ENCODE assay signal across 1 cellular context in genomic region chr1:145826030-145826429, GRCh38.
TF ChIP-seq lines count a peak whose summit lies in the region.

No MANE protein-coding gene starts in this region.

TF ChIP-seq in A549, 52 proteins besides CTCF, POLR2A, EP300 and RAD21 (continued from another document):
- TF ChIP-seq, protein P1, sequence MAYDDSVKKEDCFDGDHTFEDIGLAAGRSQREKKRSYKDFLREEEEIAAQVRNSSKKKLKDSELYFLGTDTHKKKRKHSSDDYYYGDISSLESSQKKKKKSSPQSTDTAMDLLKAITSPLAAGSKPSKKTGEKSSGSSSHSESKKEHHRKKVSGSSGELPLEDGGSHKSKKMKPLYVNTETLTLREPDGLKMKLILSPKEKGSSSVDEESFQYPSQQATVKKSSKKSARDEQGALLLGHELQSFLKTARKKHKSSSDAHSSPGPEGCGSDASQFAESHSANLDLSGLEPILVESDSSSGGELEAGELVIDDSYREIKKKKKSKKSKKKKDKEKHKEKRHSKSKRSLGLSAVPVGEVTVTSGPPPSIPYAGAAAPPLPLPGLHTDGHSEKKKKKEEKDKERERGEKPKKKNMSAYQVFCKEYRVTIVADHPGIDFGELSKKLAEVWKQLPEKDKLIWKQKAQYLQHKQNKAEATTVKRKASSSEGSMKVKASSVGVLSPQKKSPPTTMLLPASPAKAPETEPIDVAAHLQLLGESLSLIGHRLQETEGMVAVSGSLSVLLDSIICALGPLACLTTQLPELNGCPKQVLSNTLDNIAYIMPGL (CRISPR knock-in tag; IDR thresholded peaks at IDR 0.05; ENCODE audit: borderline replicate concordance): no peak
- no peak for TF ChIP-seq FOSB (CRISPR knock-in tag; IDR thresholded peaks at IDR 0.05)
- no peak for TF ChIP-seq JUNB (IDR thresholded peaks at IDR 0.05)
